Comparison of ENCODE assay signal across 10 cellular contexts in genomic region chr6:134034951-134035822, GRCh38.
A peak's percentile ranks its signal among the peaks of the same experiment; 100 is the strongest.
DNase-seq lines count a peak whose midpoint lies in the region; ATAC-seq lines count a peak whose summit lies in the region.
"Had no signal": no experiment of that assay in that cellular context is flagged by ENCODE, and none has a peak within 500 bp of the region (broad histone marks: within the 10 kb centered on the region; RNA-seq: fewer than 3 reads in every experiment).

No MANE protein-coding gene starts in this region.

- no peaks in the 10 kb centered on the region for H3K27me3 Mint-ChIP-seq in stimulated activated naive CD8-positive, alpha-beta T cell treated with anti-CD3 and anti-CD28 coated beads, Interleukin-15, amount 100 ng/mL, for 72 hours
- H3K27me3 Mint-ChIP-seq: memory B cell had no signal

- H3K9me3 Mint-ChIP-seq in stimulated activated naive CD8-positive, alpha-beta T cell treated with anti-CD3 and anti-CD28 coated beads, Interleukin-15, amount 100 ng/mL, for 72 hours = no peaks in the 10 kb centered on the region
- H3K9me3 Mint-ChIP-seq: memory B cell had no signal

- peak; percentile 69 for DNase-seq in NCI-H69 (lab: John Stamatoyannopoulos, UW)
- DNase-seq in epithelial cell of prostate (ENCODE audit: low read depth, low spot score) = peak; percentile 64
- DNase-seq in substantia nigra (lab: John Stamatoyannopoulos, UW) = no peak
- DNase-seq in NCI-H524 treated with DMSO at 0.1 percent for 48 hours (lab: John Stamatoyannopoulos, UW) = no peak
- DNase-seq in stimulated activated naive CD8-positive, alpha-beta T cell treated with anti-CD3 and anti-CD28 coated beads, Interleukin-15, amount 100 ng/mL, for 72 hours = no peak
- DNase-seq in DMS 273 treated with DMSO at 0.1 percent for 48 hours (lab: John Stamatoyannopoulos, UW) = no peak
- DNase-seq: activated CD4-positive, CD25-positive, alpha-beta regulatory T cell treated with anti-CD3 and anti-CD28 coated beads, Interleukin-2, amount 50 U/mL, for 72 hours; stimulated activated naive CD8-positive, alpha-beta T cell treated with anti-CD3 and anti-CD28 coated beads, Interleukin-15, Interleukin-2, amounts not matched to agents 100 U/mL and 50 U/mL, for 24 hours had no signal

- peak; percentile 41 for ATAC-seq in GM21786 (IDR thresholded peaks at IDR 0.05; ENCODE audit: unreplicated experiment)
- no peak for ATAC-seq in stimulated activated naive CD8-positive, alpha-beta T cell treated with anti-CD3 and anti-CD28 coated beads, Interleukin-15, amount 100 ng/mL, for 72 hours

- H3K4me1 Mint-ChIP-seq in stimulated activated naive CD8-positive, alpha-beta T cell treated with anti-CD3 and anti-CD28 coated beads, Interleukin-15, amount 100 ng/mL, for 72 hours = peaks cover 11% of the 10 kb centered on the region

- no peak overlapping the region for H3K4me3 Mint-ChIP-seq in stimulated activated naive CD8-positive, alpha-beta T cell treated with anti-CD3 and anti-CD28 coated beads, Interleukin-15, amount 100 ng/mL, for 72 hours
- H3K4me3 Mint-ChIP-seq: memory B cell had no signal

- H3K27ac ChIP-seq in epithelial cell of prostate (peak overlapping the region; percentile 88), substantia nigra (ENCODE audit: low read depth, low read length, poor library complexity, severe bottlenecking) (peak overlapping the region; percentile 71)

- H3K27ac Mint-ChIP-seq in stimulated activated naive CD8-positive, alpha-beta T cell treated with anti-CD3 and anti-CD28 coated beads, Interleukin-15, amount 100 ng/mL, for 72 hours = peak overlapping the region in 1 of 2 donors; percentile 17

Comparison
In these comparisons a context has a peak if more than half of its experiments do, and no peak if none do; other contexts are left out.
1. DNase-seq: peak in NCI-H69 (single experiment) and epithelial cell of prostate (single experiment); none in substantia nigra (0 of 49), NCI-H524 treated with DMSO at 0.1 percent for 48 hours (single experiment), stimulated activated naive CD8-positive, alpha-beta T cell treated with anti-CD3 and anti-CD28 coated beads, Interleukin-15, amount 100 ng/mL, for 72 hours (0 of 2) and DMS 273 treated with DMSO at 0.1 percent for 48 hours (single experiment).